In the genomic region with DNA sequence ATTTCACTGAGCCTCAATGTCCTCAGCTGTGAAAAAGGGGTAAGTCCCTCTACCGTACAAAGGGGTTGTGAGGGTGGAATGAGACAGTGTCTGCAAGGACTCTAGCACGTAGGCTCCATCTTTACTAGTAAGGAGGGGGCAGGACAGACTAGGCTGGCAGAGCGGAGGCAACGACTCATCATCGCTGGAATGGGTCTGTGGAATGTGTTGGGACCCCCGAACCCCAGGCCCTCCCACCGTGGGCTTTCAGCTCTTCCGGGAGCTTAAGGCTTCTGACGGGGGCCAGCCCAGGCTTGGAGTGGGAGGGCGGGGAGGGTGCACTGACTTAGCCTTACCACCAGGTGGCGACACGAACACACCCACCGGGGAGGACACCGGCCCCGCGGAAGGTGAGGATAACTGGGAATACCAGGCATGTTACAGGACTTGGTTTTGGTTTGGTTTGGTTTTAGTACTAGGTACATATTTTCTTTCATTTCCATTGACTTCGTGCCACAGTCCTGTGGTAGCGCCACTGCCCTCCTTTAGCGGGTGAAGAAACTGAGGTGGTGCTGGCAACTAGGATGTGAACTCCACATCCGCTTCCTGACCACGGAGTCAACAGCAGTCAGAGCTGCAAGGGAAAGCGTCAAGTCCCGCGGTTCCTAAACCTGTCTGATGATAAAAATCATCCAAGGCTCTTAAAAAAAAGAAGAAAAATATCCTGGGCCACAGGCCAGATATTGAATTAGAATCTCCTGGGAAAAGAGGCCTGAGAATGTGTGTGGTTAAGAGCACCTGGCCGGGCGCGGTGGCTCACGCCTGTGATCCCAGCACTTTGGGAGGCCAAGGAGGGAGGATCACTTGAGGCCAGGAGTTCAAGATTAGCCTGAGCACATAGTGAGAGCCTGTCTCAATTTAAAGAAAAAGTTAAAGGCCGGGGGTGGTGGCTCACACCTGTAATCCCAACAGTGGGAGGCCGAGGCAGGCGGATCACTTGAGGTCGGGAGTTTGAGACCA, we compare ENCODE assay signal across 8 cellular contexts. TPM values are rescaled to one million over a fixed set of nuclear protein-coding genes. Genes with fewer than 3 reads are reported as not detected.
DNase-seq lines count a peak whose midpoint lies in the region; ATAC-seq and TF ChIP-seq lines count a peak whose summit lies in the region.

No MANE protein-coding gene starts in this region.

- H3K4me3 ChIP-seq in choroid plexus epithelial cell (ENCODE audit: low read depth, low read length): peak overlapping the region; percentile 38
- peak overlapping the region in 1 of 2 donors; percentile 13 for H3K4me3 ChIP-seq in left lung

- TF ChIP-seq CTCF in choroid plexus epithelial cell (conservative IDR thresholded peaks at IDR 0.05; ENCODE audit: low read depth, low read length): peak; percentile 97
- peak; percentile 99 for TF ChIP-seq CTCF in left lung (IDR thresholded peaks at IDR 0.05)

- no peak overlapping the region for H3K27ac ChIP-seq in left lung

- H3K36me3 Mint-ChIP-seq in activated CD4-positive, alpha-beta T cell treated with anti-CD3 and anti-CD28 coated beads for 36 hours (ENCODE audit: low read depth): no peaks in the 10 kb centered on the region

- H3K4me1 Mint-ChIP-seq in activated CD4-positive, alpha-beta T cell treated with anti-CD3 and anti-CD28 coated beads for 36 hours: peaks cover 5% of the 10 kb centered on the region

- H3K36me3 ChIP-seq in left lung: no peaks in the 10 kb centered on the region

- no peaks in the 10 kb centered on the region for H3K9me3 Mint-ChIP-seq in activated CD4-positive, alpha-beta T cell treated with anti-CD3 and anti-CD28 coated beads for 36 hours (ENCODE audit: low read depth)

- H3K4me3 Mint-ChIP-seq in activated CD4-positive, alpha-beta T cell treated with anti-CD3 and anti-CD28 coated beads for 36 hours: peak overlapping the region; percentile 57

- peak overlapping the region; percentile 81 for H3K27ac Mint-ChIP-seq in activated CD4-positive, alpha-beta T cell treated with anti-CD3 and anti-CD28 coated beads for 36 hours

- CTCF ChIA-PET in activated CD4-positive, alpha-beta T cell treated with anti-CD3 and anti-CD28 coated beads for 36 hours (lab: Charles Lee): interaction anchor here (0.6 to 4.9 kb wide), 28 partner anchors 8 to 806 kb away, joined by 3 to 47 read pairs (median 3); partner anchors contain the start of gene ARMC12

- DNase-seq in Ammon's horn (ENCODE audit: low spot score) (peak; percentile 77), NCI-H2171 (lab: John Stamatoyannopoulos, UW) (peak; percentile 69), choroid plexus epithelial cell (ENCODE audit: low read depth) (peak; percentile 72), left lung (peak; percentile 78 to 91)
- DNase-seq in activated CD4-positive, alpha-beta T cell treated with anti-CD3 and anti-CD28 coated beads for 36 hours: peak; percentile 90
- peak; percentile 82 for DNase-seq in stimulated activated CD4-positive, alpha-beta T cell treated with anti-CD3 and anti-CD28 coated beads, Interleukin-4, amount 100 ng/mL, for 24 hours

- peaks cover 7 to 11% of the 10 kb centered on the region in 2 donors for H3K4me1 ChIP-seq in left lung

- POLR2A ChIA-PET in activated CD4-positive, alpha-beta T cell treated with anti-CD3 and anti-CD28 coated beads for 36 hours (lab: Charles Lee): no interaction called here

- intact Hi-C loops in activated CD4-positive, alpha-beta T cell treated with anti-CD3 and anti-CD28 coated beads for 36 hours (cut with DNase I, micrococcal nuclease): loop anchor here (1.0 to 2.0 kb wide), 4 partner anchors 29 to 436 kb away; partner anchors contain the start of gene ARMC12 (in 2 of the 2)
- intact Hi-C loops in left lung (cut with DNase I): loop anchor here in 1 of 2 donors (2.0 kb wide), 1 partner anchor 214 kb away; the partner anchor contains the start of gene ARMC12

- no peaks in the 10 kb centered on the region for H3K9me3 ChIP-seq in left lung

- H3K27me3 ChIP-seq in left lung: no peaks in the 10 kb centered on the region

- ATAC-seq in GM21737 (IDR thresholded peaks at IDR 0.05; ENCODE audit: unreplicated experiment): peak; percentile 69
- ATAC-seq in activated CD4-positive, alpha-beta T cell treated with anti-CD3 and anti-CD28 coated beads for 36 hours: peak; percentile 91
- ATAC-seq in left lung: peak; percentile 99
- ATAC-seq in HG03108 (IDR thresholded peaks at IDR 0.05; ENCODE audit: unreplicated experiment): no peak

- no peaks in the 10 kb centered on the region for H3K27me3 Mint-ChIP-seq in activated CD4-positive, alpha-beta T cell treated with anti-CD3 and anti-CD28 coated beads for 36 hours

RNA-seq across cellular contexts. Expression of gene TULP1, which starts 10.3 kb away (rescaled TPM):
- total RNA-seq in activated CD4-positive, alpha-beta T cell treated with anti-CD3 and anti-CD28 coated beads for 36 hours: not detected
- not detected for total RNA-seq in left lung

RNA-seq across cellular contexts. Expression of gene TEAD3, which starts 26.1 kb away (rescaled TPM):
- total RNA-seq in activated CD4-positive, alpha-beta T cell treated with anti-CD3 and anti-CD28 coated beads for 36 hours: 1 to 10 TPM; 1.4 to 1.5 TPM
- 10 to 100 TPM; 18.1 to 22.4 TPM for total RNA-seq in left lung

RNA-seq across cellular contexts. Expression of gene RPL10A, which starts 54.8 kb away (rescaled TPM):
- 1,000 to 10,000 TPM; 1,952 to 2,334 TPM for total RNA-seq in activated CD4-positive, alpha-beta T cell treated with anti-CD3 and anti-CD28 coated beads for 36 hours
- total RNA-seq in left lung: 1,000 to 10,000 TPM in 1 of 2 donors, 100 to 1,000 TPM in 1; 858 to 1,030 TPM

Comparison
In these comparisons a context has a peak if more than half of its experiments do, and no peak if none do; other contexts are left out.
1. RNA of gene TEAD3, which starts 26.1 kb away (total RNA-seq): 18.1 to 22.4 TPM in left lung; 1.4 to 1.5 TPM in activated CD4-positive, alpha-beta T cell treated with anti-CD3 and anti-CD28 coated beads for 36 hours; every median in the first group is over 4 times any median in the second.
2. Peak in every context shown above with its lines, with median percentiles within 50 percentile points of each other: DNase-seq.